18 cellular contexts compared by ENCODE assay signal in genomic region chr15:62787401-62787800, GRCh38.
DNase-seq lines count a peak whose midpoint lies in the region; ATAC-seq and TF ChIP-seq lines count a peak whose summit lies in the region.
"Had no signal": no experiment of that assay in that cellular context is flagged by ENCODE, and none has a peak within 500 bp of the region (broad histone marks: within the 10 kb centered on the region; RNA-seq: fewer than 3 reads in every experiment).

No MANE protein-coding gene starts in this region.

- peaks cover 6% of the 10 kb centered on the region for H3K9me1 ChIP-seq in IMR-90 (ENCODE audit: insufficient read depth, low read length)

- H3K4me1 Mint-ChIP-seq in nephron: peaks cover 63% of the 10 kb centered on the region

- H3K36me3 Mint-ChIP-seq in nephron (ENCODE audit: low read depth): peaks cover 10% of the 10 kb centered on the region

- H4K8ac ChIP-seq in IMR-90 (ENCODE audit: low read depth in 2 of 2, low read length in 2 of 2) (no peak overlapping the region), mesendoderm (ENCODE audit: low read depth, low read length) (no peak overlapping the region)

- H4K5ac ChIP-seq in IMR-90 (ENCODE audit: low read depth, low read length): no peak overlapping the region
- no peak overlapping the region for H4K5ac ChIP-seq in mesendoderm (ENCODE audit: low read length)

- H3K27me3 ChIP-seq in IMR-90 (ENCODE audit: control insufficient read depth, insufficient read depth, low read length): no peaks in the 10 kb centered on the region
- H3K27me3 ChIP-seq in testis: no peaks in the 10 kb centered on the region
- H3K27me3 ChIP-seq in mesendoderm (ENCODE audit: insufficient read depth, low read length, poor library complexity): no peaks in the 10 kb centered on the region
- H3K27me3 ChIP-seq: BE2C had no signal

- H3K4me3 ChIP-seq in IMR-90 (ENCODE audit: insufficient read depth, low read depth, low read length) (no peak overlapping the region), testis (no peak overlapping the region), mesendoderm (ENCODE audit: low read length) (no peak overlapping the region)
- H3K4me3 ChIP-seq: GM12878 had no signal

- H2AK5ac ChIP-seq in IMR-90 (ENCODE audit: low read depth, low read length): no peak overlapping the region
- no peak overlapping the region for H2AK5ac ChIP-seq in mesendoderm (ENCODE audit: low read length)

- TF ChIP-seq POLR2A in IMR-90 (IDR thresholded peaks at IDR 0.05; ENCODE audit: low read depth, low read length): no peak
- TF ChIP-seq POLR2A in testis (IDR thresholded peaks at IDR 0.05): no peak

- no peak overlapping the region for H2AK9ac ChIP-seq in IMR-90 (replicated peaks; ENCODE audit: low read depth, low read length, poor library complexity)

- intact Hi-C loops in IMR-90 (cut with micrococcal nuclease): loop anchor here (10.0 kb wide), 1 partner anchor 107 kb away; no protein-coding TSS in a partner anchor
- intact Hi-C loops in testis (cut with DNase I; ENCODE audit: low total_unique reads): loop anchor here (10.0 kb wide), 2 partner anchors 257 to 307 kb away; partner anchors contain the start of gene TPM1

- ATAC-seq in IMR-90 (ENCODE audit: low read depth) (peak; percentile 50), HG03378 (IDR thresholded peaks at IDR 0.05; ENCODE audit: unreplicated experiment) (no peak)
- ATAC-seq: GM12878, HCT116, HepG2 had no signal

- H2BK5ac ChIP-seq in IMR-90 (ENCODE audit: low read depth, low read length, poor library complexity, severe bottlenecking) (peak overlapping the region; percentile 20), mesendoderm (ENCODE audit: low read length) (no peak overlapping the region)

- BruUV-seq in IMR-90 (replicated peaks; lab: Mats Ljungman, UMichigan): no TSS peak

- H3K27ac ChIP-seq in IMR-90 (ENCODE audit: insufficient read depth, low read length) (no peak overlapping the region), testis (peak overlapping the region; percentile 68 to 70), mesendoderm (ENCODE audit: low read depth, low read length) (no peak overlapping the region)

- no peak overlapping the region for H3K9ac ChIP-seq in IMR-90 (ENCODE audit: low read depth, low read length)
- H3K9ac ChIP-seq in mesendoderm (ENCODE audit: low read length): no peak overlapping the region

- in situ Hi-C loops in IMR-90 (cut with MboI; ENCODE audit: low sequenced_read_pairs): no loop called here

- 83% methylated on average over 1 of the region's 7 CpGs; no CpG with 5 or more reads in 1 of the 2 experiments for WGBS in IMR-90 (ENCODE audit: extremely low coverage in 2 of 2, insufficient read length in 1 of 2), 2 experiments
- 49 to 64% methylated on average over 7 of the region's 7 CpGs for WGBS in testis, 2 donors
- WGBS in mesendoderm (ENCODE audit: extremely low coverage, insufficient coverage, low lambda C conversion rate): no CpG with 5 or more reads among the region's 7 CpGs

- H3K79me1 ChIP-seq in IMR-90 (ENCODE audit: low read depth in 1 of 2, low read length in 2 of 2) (peaks cover 0 to 11% of the 10 kb centered on the region in 2 experiments; a peak in 2 of 4 replicates), mesendoderm (ENCODE audit: low read length) (no peaks in the 10 kb centered on the region)

- CTCF ChIA-PET in IMR-90 (lab: Yijun Ruan, JAX): no interaction called here

- H3K23ac ChIP-seq in IMR-90 (ENCODE audit: low read depth, low read length) (no peak overlapping the region), mesendoderm (ENCODE audit: low read length) (no peak overlapping the region)

- H3K4me1 ChIP-seq in IMR-90 (ENCODE audit: control insufficient read depth, insufficient read depth, low read length) (peaks cover 16% of the 10 kb centered on the region), testis (peaks cover 2% of the 10 kb centered on the region), mesendoderm (ENCODE audit: control insufficient read depth, low read depth, low read length) (peaks cover 2% of the 10 kb centered on the region)

- DNase-seq in IMR-90 (peak; percentile 43), testis (no peak), NCI-H524 treated with DMSO at 0.1 percent for 48 hours (lab: John Stamatoyannopoulos, UW) (no peak), mesendoderm (no peak)
- DNase-seq: ACHN; BE2C; C1 segment of cervical spinal cord; CD4-positive, alpha-beta T cell; DMS153; DMS79; GOT3; H7; HFFc6 had no signal

- H3K27me3 Mint-ChIP-seq in nephron (ENCODE audit: low read depth): no peaks in the 10 kb centered on the region

- H2BK20ac ChIP-seq in IMR-90 (ENCODE audit: low read depth, low read length): peak overlapping the region; percentile 12; the same call in 1 of the 2 replicates

- H3K14ac ChIP-seq in IMR-90 (replicated peaks; ENCODE audit: low read depth, low read length): peak overlapping the region; percentile 48; the same call in 1 of the 2 replicates

- H3K18ac ChIP-seq in IMR-90 (ENCODE audit: low read depth, low read length): peak overlapping the region; percentile 10; the same call in 1 of the 2 replicates
- H3K18ac ChIP-seq in mesendoderm (ENCODE audit: low read length): no peak overlapping the region

- H2BK120ac ChIP-seq in IMR-90 (ENCODE audit: low read depth, low read length) (no peak overlapping the region; the same call in 1 of the 2 replicates), mesendoderm (ENCODE audit: low read depth, low read length) (no peak overlapping the region)

- no peaks in the 10 kb centered on the region for H3K79me2 ChIP-seq in mesendoderm (ENCODE audit: control insufficient read depth, insufficient read depth, low read length)

- H3K36me3 ChIP-seq in IMR-90 (ENCODE audit: control insufficient read depth, insufficient read depth, low read length): no peaks in the 10 kb centered on the region; the same call in 1 of the 2 replicates
- no peaks in the 10 kb centered on the region for H3K36me3 ChIP-seq in testis (ENCODE audit: low read depth, missing control alignments)
- H3K36me3 ChIP-seq in mesendoderm (ENCODE audit: control insufficient read depth, insufficient read depth, low read length): no peaks in the 10 kb centered on the region
- H3K36me3 ChIP-seq: BE2C had no signal

- H2BK15ac ChIP-seq in IMR-90 (ENCODE audit: low read depth, low read length) (no peak overlapping the region), mesendoderm (replicated peaks; ENCODE audit: low read depth) (no peak overlapping the region)

- H3K56ac ChIP-seq in IMR-90 (ENCODE audit: extremely low read depth, insufficient read depth, low read length): no peak overlapping the region
- no peak overlapping the region for H3K56ac ChIP-seq in mesendoderm (ENCODE audit: low read length)

- H3K9me3 ChIP-seq in IMR-90 (ENCODE audit: control insufficient read depth, insufficient read depth, low read length): no peaks in the 10 kb centered on the region
- no peaks in the 10 kb centered on the region for H3K9me3 ChIP-seq in testis
- H3K9me3 ChIP-seq: BE2C had no signal

- H3K4me3 Mint-ChIP-seq in nephron: no peak overlapping the region
- H3K4me3 Mint-ChIP-seq: CD4-positive, alpha-beta T cell; HFFc6 had no signal

- H3K27ac Mint-ChIP-seq in nephron: peak overlapping the region; percentile 79 to 95 (median 79)
- H3K27ac Mint-ChIP-seq: CD4-positive, alpha-beta T cell; HFFc6 had no signal

- no peaks in the 10 kb centered on the region for H4K20me1 ChIP-seq in IMR-90 (ENCODE audit: insufficient read depth, low read length)

- dilution Hi-C loops in IMR-90 (cut with HindIII; ENCODE audit: low sequenced_read_pairs, unreplicated experiment): no loop called here

- no peak overlapping the region for H2AFZ ChIP-seq in IMR-90 (replicated peaks; ENCODE audit: low read length, poor library complexity)

- TF ChIP-seq RAD21 in IMR-90 (IDR thresholded peaks at IDR 0.05; ENCODE audit: low read length): no peak

- H3K4ac ChIP-seq in IMR-90 (ENCODE audit: low read depth, low read length) (0 out of 2 replicates have a peak overlapping the region, but pooled peaks have one; percentile 24), mesendoderm (ENCODE audit: low read depth, low read length) (no peak overlapping the region)

- TF ChIP-seq CTCF in IMR-90 (conservative IDR thresholded peaks at IDR 0.05; ENCODE audit: low read depth, low read length) (no peak), nephron (IDR thresholded peaks at IDR 0.05; ENCODE audit: unreplicated experiment in 3 of 3) (no peak), testis (IDR thresholded peaks at IDR 0.05) (no peak)

- H3K9me3 Mint-ChIP-seq in nephron: no peaks in the 10 kb centered on the region
- H3K9me3 Mint-ChIP-seq: CD4-positive, alpha-beta T cell; HFFc6 had no signal

- no peak overlapping the region; the same call in 1 of the 2 replicates for H4K91ac ChIP-seq in IMR-90 (ENCODE audit: insufficient read depth, low read depth, low read length)

- no peak overlapping the region for H3K4me2 ChIP-seq in IMR-90 (ENCODE audit: low read depth, low read length)
- H3K4me2 ChIP-seq in mesendoderm (ENCODE audit: low read length): no peak overlapping the region

- POLR2A ChIA-PET in IMR-90 (lab: Charles Lee; ENCODE audit: unreplicated experiment): interaction anchor here (0.6 to 1.0 kb wide), 2 partner anchors 257 to 265 kb away, joined by 3 to 4 read pairs; no protein-coding TSS in a partner anchor

TF ChIP-seq in IMR-90, 13 proteins besides CTCF, POLR2A, EP300 and RAD21 (continues in another document):
- no peak for TF ChIP-seq SMC3 (IDR thresholded peaks at IDR 0.05; ENCODE audit: low read depth, low read length)
- no peak for TF ChIP-seq CEBPB (IDR thresholded peaks at IDR 0.05; ENCODE audit: low read depth, low read length)
- TF ChIP-seq CHD1 (IDR thresholded peaks at IDR 0.05; ENCODE audit: low read depth, low read length): no peak
- no peak for TF ChIP-seq RCOR1 (IDR thresholded peaks at IDR 0.05; ENCODE audit: insufficient replicate concordance, low read length)
- TF ChIP-seq MAZ (IDR thresholded peaks at IDR 0.05; ENCODE audit: borderline replicate concordance, low read depth, low read length): no peak
- TF ChIP-seq, protein P1, sequence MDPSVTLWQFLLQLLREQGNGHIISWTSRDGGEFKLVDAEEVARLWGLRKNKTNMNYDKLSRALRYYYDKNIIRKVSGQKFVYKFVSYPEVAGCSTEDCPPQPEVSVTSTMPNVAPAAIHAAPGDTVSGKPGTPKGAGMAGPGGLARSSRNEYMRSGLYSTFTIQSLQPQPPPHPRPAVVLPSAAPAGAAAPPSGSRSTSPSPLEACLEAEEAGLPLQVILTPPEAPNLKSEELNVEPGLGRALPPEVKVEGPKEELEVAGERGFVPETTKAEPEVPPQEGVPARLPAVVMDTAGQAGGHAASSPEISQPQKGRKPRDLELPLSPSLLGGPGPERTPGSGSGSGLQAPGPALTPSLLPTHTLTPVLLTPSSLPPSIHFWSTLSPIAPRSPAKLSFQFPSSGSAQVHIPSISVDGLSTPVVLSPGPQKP (IDR thresholded peaks at IDR 0.05; ENCODE audit: borderline replicate concordance, low read depth, low read length): no peak
- TF ChIP-seq BHLHE40 (IDR thresholded peaks at IDR 0.05; ENCODE audit: low read depth, low read length): no peak

Comparison
In these comparisons a context has a peak if more than half of its experiments do, and no peak if none do; other contexts are left out.
1. H3K27ac ChIP-seq: peak in testis (2 of 2); none in IMR-90 (single experiment) and mesendoderm (single experiment).